Comparison of ENCODE assay signal across 10 cellular contexts in genomic region chr2:38590053-38590452, GRCh38. TPM values are rescaled to one million over a fixed set of nuclear protein-coding genes. Genes with fewer than 3 reads are reported as not detected.
A peak's percentile ranks its signal among the peaks of the same experiment; 100 is the strongest.
DNase-seq lines count a peak whose midpoint lies in the region; ATAC-seq and TF ChIP-seq lines count a peak whose summit lies in the region.
"Had no signal": no experiment of that assay in that cellular context is flagged by ENCODE, and none has a peak within 500 bp of the region (broad histone marks: within the 10 kb centered on the region; RNA-seq: fewer than 3 reads in every experiment).

No MANE protein-coding gene starts in this region.

- TF ChIP-seq EP300 in transverse colon (IDR thresholded peaks at IDR 0.05; ENCODE audit: low read depth), result no peak

- H3K4me1 ChIP-seq in heart left ventricle (peaks cover 0 to 68% (median 49%) of the 10 kb centered on the region in 12 donors), right cardiac atrium (ENCODE audit: control insufficient read depth, insufficient read depth, low read length) (peaks cover 5% of the 10 kb centered on the region), PC-3 (ENCODE audit: insufficient read depth, low read length) (peaks cover 41% of the 10 kb centered on the region), endodermal cell (ENCODE audit: control insufficient read depth, insufficient read depth, low read length) (no peaks in the 10 kb centered on the region), transverse colon (peaks cover 3 to 67% (median 11%) of the 10 kb centered on the region in 4 donors), HAP-1 (peaks cover 21% of the 10 kb centered on the region)

- peaks cover 17% of the 10 kb centered on the region for H3K4me1 Mint-ChIP-seq in endodermal cell

- no peaks in the 10 kb centered on the region for H3K27me3 ChIP-seq in heart left ventricle
- no peaks in the 10 kb centered on the region for H3K27me3 ChIP-seq in right cardiac atrium (ENCODE audit: control insufficient read depth, insufficient read depth)
- H3K27me3 ChIP-seq in PC-3 (ENCODE audit: low read length), result no peaks in the 10 kb centered on the region
- no peaks in the 10 kb centered on the region for H3K27me3 ChIP-seq in endodermal cell (ENCODE audit: control insufficient read depth, insufficient read depth, low read length, poor library complexity, severe bottlenecking)
- H3K27me3 ChIP-seq in transverse colon, result no peaks in the 10 kb centered on the region
- no peaks in the 10 kb centered on the region for H3K27me3 ChIP-seq in HAP-1 (ENCODE audit: low read depth)

- DNase-seq in heart left ventricle (no peak), right cardiac atrium (no peak), PC-3 (peak; percentile 25), endodermal cell (no peak), transverse colon (no peak), KG1 (lab: John Stamatoyannopoulos, UW) (no peak), HAP-1 (ENCODE audit: low spot score in 2 of 2) (no peak)
- no peak for DNase-seq in activated naive CD4-positive, alpha-beta T cell treated with anti-CD3 and anti-CD28 coated beads, Interleukin-2, amount 50 U/mL, for 16 hours
- DNase-seq: NCI-H524 treated with DMSO at 0.1 percent for 48 hours; stimulated activated naive CD4-positive, alpha-beta T cell had no signal

- no peak for TF ChIP-seq CTCF in heart left ventricle (IDR thresholded peaks at IDR 0.05)
- peak; percentile 56 for TF ChIP-seq CTCF in PC-3 (conservative IDR thresholded peaks at IDR 0.05; ENCODE audit: low read depth, low read length)
- peak; percentile 61 for TF ChIP-seq CTCF in endodermal cell (conservative IDR thresholded peaks at IDR 0.05)
- TF ChIP-seq CTCF in transverse colon (IDR thresholded peaks at IDR 0.05), result no peak

- intact Hi-C loops in heart left ventricle (cut with DNase I) (no loop called here), right cardiac atrium (cut with DNase I) (no loop called here), PC-3 (cut with micrococcal nuclease) (loop anchor here (5.0 kb wide), 1 partner anchor 53 kb away; no protein-coding TSS in a partner anchor), transverse colon (cut with DNase I; ENCODE audit: low total_unique reads) (no loop called here)

- WGBS in heart left ventricle, 4 donors, result 78 to 80% (median 78%) methylated on average over 3 of the region's 3 CpGs
- 84% methylated on average over 3 of the region's 3 CpGs for WGBS in right cardiac atrium
- WGBS in endodermal cell (ENCODE audit: insufficient coverage in 1 of 2, insufficient read length in 1 of 2), 2 experiments, result 85 to 93% methylated on average over 3 of the region's 3 CpGs
- WGBS in transverse colon (ENCODE audit: low coverage in 1 of 2), 2 donors, result 90 to 95% methylated on average over 3 of the region's 3 CpGs

- H3K4me3 Mint-ChIP-seq in endodermal cell, result no peak overlapping the region

- in situ Hi-C loops in transverse colon (cut with MboI; ENCODE audit: low pct_ligation_motif_present in 1 of 4, low pct_unique_long_range_greater_than_20kb in 1 of 4, low sequenced_read_pairs in 3 of 4), result loop anchor here in 2 of 4 donors (5.0 to 10.0 kb wide), 2 partner anchors 117 to 145 kb away; no protein-coding TSS in a partner anchor
- in situ Hi-C loops in HAP-1 (cut with MboI; ENCODE audit: low sequenced_read_pairs), result no loop called here

- no peak overlapping the region for H2AFZ ChIP-seq in PC-3 (ENCODE audit: low read length)

- H3K27ac ChIP-seq in heart left ventricle, result peak overlapping the region in 8 of 12 donors; percentile 51 to 81 (median 70)
- H3K27ac ChIP-seq in right cardiac atrium (ENCODE audit: low read length), result no peak overlapping the region
- no peak overlapping the region for H3K27ac ChIP-seq in PC-3 (ENCODE audit: low read length)
- no peak overlapping the region for H3K27ac ChIP-seq in endodermal cell (ENCODE audit: low read depth, low read length)
- peak overlapping the region in 3 of 4 donors; percentile 14 to 98 (median 34) for H3K27ac ChIP-seq in transverse colon

- H3K27me3 Mint-ChIP-seq in endodermal cell (ENCODE audit: insufficient read depth), result no peaks in the 10 kb centered on the region

- CTCF ChIA-PET in PC-3 (lab: Charles Lee), result interaction anchor here (1.6 kb wide), 1 partner anchor 8 kb away, joined by 9 read pairs; no protein-coding TSS in a partner anchor

- peak overlapping the region; percentile 72 for H3K27ac Mint-ChIP-seq in endodermal cell

- no peak for ATAC-seq in heart left ventricle
- no peak for ATAC-seq in right cardiac atrium
- ATAC-seq in PC-3, result no peak

- H3K36me3 ChIP-seq in heart left ventricle (peaks cover 0 to 34% (median 11%) of the 10 kb centered on the region in 9 donors), PC-3 (ENCODE audit: low read depth, low read length) (peaks cover 3% of the 10 kb centered on the region), endodermal cell (ENCODE audit: control insufficient read depth, insufficient read depth, low read length) (peaks cover 55% of the 10 kb centered on the region), transverse colon (no peaks in the 10 kb centered on the region), HAP-1 (replicated peaks) (no peaks in the 10 kb centered on the region; the same call in 1 of the 2 replicates)

- H3K36me3 Mint-ChIP-seq in endodermal cell (ENCODE audit: low read depth), result peaks cover 53% of the 10 kb centered on the region

- peaks cover 4% of the 10 kb centered on the region for H3F3A ChIP-seq in PC-3 (ENCODE audit: low read length, unreplicated experiment)

- no TSS peak for BruUV-seq in PC-3 (replicated peaks; lab: Mats Ljungman, UMichigan)

- H3K9ac ChIP-seq in PC-3 (ENCODE audit: low read length), result no peak overlapping the region
- H3K9ac ChIP-seq in endodermal cell (ENCODE audit: extremely low read depth, low read length, poor library complexity, severe bottlenecking), result no peak overlapping the region

- no peaks in the 10 kb centered on the region for H3K9me2 ChIP-seq in PC-3 (replicated peaks; ENCODE audit: low read length)

- peaks cover 18% of the 10 kb centered on the region for H4K20me1 ChIP-seq in PC-3 (ENCODE audit: low read length)

- H3K4me2 ChIP-seq in PC-3 (ENCODE audit: low read length), result no peak overlapping the region

- no peak for TF ChIP-seq POLR2A in heart left ventricle (IDR thresholded peaks at IDR 0.05)
- no peak for TF ChIP-seq POLR2A in transverse colon (IDR thresholded peaks at IDR 0.05)

- peaks cover 74% of the 10 kb centered on the region for H3K79me2 ChIP-seq in PC-3 (ENCODE audit: low read length)

- POLR2A ChIA-PET in PC-3 (lab: Charles Lee; ENCODE audit: unreplicated experiment), result no interaction called here

- H3K9me3 Mint-ChIP-seq in endodermal cell, result no peaks in the 10 kb centered on the region

- no peaks in the 10 kb centered on the region for H3K9me3 ChIP-seq in heart left ventricle
- H3K9me3 ChIP-seq in right cardiac atrium (ENCODE audit: control insufficient read depth, low read length), result no peaks in the 10 kb centered on the region
- H3K9me3 ChIP-seq in PC-3 (ENCODE audit: low read length), result no peaks in the 10 kb centered on the region
- H3K9me3 ChIP-seq in endodermal cell (ENCODE audit: control insufficient read depth, low read length), result no peaks in the 10 kb centered on the region
- no peaks in the 10 kb centered on the region for H3K9me3 ChIP-seq in transverse colon
- no peaks in the 10 kb centered on the region for H3K9me3 ChIP-seq in HAP-1

- H3K4me3 ChIP-seq in heart left ventricle (no peak overlapping the region), right cardiac atrium (ENCODE audit: low read length) (no peak overlapping the region), PC-3 (ENCODE audit: low read length) (no peak overlapping the region), endodermal cell (ENCODE audit: low read length) (no peak overlapping the region), transverse colon (no peak overlapping the region), HAP-1 (no peak overlapping the region)

RNA-seq across cellular contexts. Expression of gene HNRNPLL, which starts 12.7 kb away (rescaled TPM):
- total RNA-seq in heart left ventricle, result 10 to 100 TPM; 12.1 to 33.2 (median 23.5) TPM
- polyA plus RNA-seq in heart left ventricle, result 10 to 100 TPM in 1 of 2 donors, 1 to 10 TPM in 1; 6.9 to 22.8 TPM
- 10 to 100 TPM; 33.3 to 38.7 (median 34.9) TPM for total RNA-seq in right cardiac atrium
- 11.3 TPM for polyA plus RNA-seq in right cardiac atrium
- total RNA-seq in PC-3 (2014; rRNA removed), result 30.1 and 43.8 TPM in 2 replicates
- total RNA-seq in endodermal cell, result 10 to 100 TPM; 70.9 to 74.1 TPM
- 71.7 TPM for polyA plus RNA-seq in endodermal cell (2013, experiment 1 of 2)
- polyA plus RNA-seq in endodermal cell (2013, experiment 2 of 2), result 70.4 TPM
- total RNA-seq in transverse colon, result 10 to 100 TPM; 45.2 to 59.7 (median 54.4) TPM

Comparison
In these comparisons a context has a peak if more than half of its experiments do, and no peak if none do; other contexts are left out.
1. H3K27ac ChIP-seq: peak in heart left ventricle (8 of 12) and transverse colon (3 of 4); none in right cardiac atrium (single experiment), PC-3 (single experiment) and endodermal cell (single experiment).
2. CTCF ChIP-seq: peak in PC-3 (single experiment) and endodermal cell (single experiment); none in heart left ventricle (0 of 12) and transverse colon (0 of 5).